Comparison of ENCODE assay signal across 8 cellular contexts in the genomic region with DNA sequence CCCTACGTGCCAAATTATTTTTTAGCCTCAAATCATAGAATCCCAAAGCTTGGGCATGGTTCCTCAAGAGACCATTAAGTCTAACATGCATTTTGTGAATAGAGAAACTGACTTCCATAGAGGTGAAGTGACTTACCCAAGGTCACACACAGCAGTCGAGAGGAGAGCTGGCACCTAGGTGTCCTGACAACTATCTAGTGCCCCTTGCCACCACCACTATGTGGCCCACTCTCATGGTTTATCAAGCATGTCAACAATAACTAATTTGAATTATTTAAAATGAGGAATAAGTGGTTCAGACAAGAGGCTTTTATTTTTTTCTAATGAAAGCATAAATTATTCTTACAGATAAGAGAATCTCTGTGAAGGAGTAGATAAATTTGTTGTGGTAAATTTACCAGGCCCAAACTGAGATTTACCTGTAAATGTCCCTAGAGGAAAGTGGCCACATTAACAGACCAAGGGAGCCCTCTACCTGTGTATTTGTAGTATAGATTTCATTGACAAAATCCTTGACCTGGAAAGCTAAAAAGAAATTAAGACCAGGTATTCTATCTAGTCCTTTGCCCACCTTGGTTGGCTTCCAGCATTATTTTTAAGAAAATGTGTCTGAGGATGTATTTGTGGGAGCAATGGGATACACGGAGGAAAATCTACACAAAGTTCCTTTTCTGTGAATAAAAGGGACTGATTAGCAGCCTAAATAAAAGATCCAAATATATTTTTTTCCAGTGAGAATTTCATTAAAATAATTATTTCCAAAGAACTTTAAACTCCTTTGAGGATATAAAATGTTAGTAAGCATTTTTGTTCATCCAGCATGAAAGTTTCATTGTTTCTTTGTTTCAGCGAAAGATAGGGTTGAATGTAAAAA. TPM values are rescaled to one million over a fixed set of nuclear protein-coding genes. Genes with fewer than 3 reads are reported as not detected.
DNase-seq lines count a peak whose midpoint lies in the region; ATAC-seq and TF ChIP-seq lines count a peak whose summit lies in the region.

No MANE protein-coding gene starts in this region.

- intact Hi-C loops in upper lobe of right lung (cut with DNase I), result loop anchor here (10.0 kb wide), 1 partner anchor 359 kb away; no protein-coding TSS in a partner anchor

- H3K36me3 ChIP-seq in upper lobe of right lung, result no peaks in the 10 kb centered on the region

- peaks cover 6% of the 10 kb centered on the region for H3K27me3 Mint-ChIP-seq in activated CD8-positive, alpha-beta T cell treated with anti-CD3 and anti-CD28 coated beads, Interleukin-2, amount 10 ng/mL, durations not matched to agents 7 days and 5 days (ENCODE audit: low read depth)

- no peaks in the 10 kb centered on the region for H3K4me1 ChIP-seq in upper lobe of right lung

- no peaks in the 10 kb centered on the region for H3K36me3 Mint-ChIP-seq in activated CD8-positive, alpha-beta T cell treated with anti-CD3 and anti-CD28 coated beads, Interleukin-2, amount 10 ng/mL, durations not matched to agents 7 days and 5 days (ENCODE audit: low read depth)

- H3K9me3 Mint-ChIP-seq in activated CD8-positive, alpha-beta T cell treated with anti-CD3 and anti-CD28 coated beads, Interleukin-2, amount 10 ng/mL, durations not matched to agents 7 days and 5 days (ENCODE audit: insufficient read depth), result no peaks in the 10 kb centered on the region

- H3K4me3 ChIP-seq in LNCaP clone FGC (ENCODE audit: low read depth, low read length) (no peak overlapping the region), upper lobe of right lung (no peak overlapping the region)

- no peaks in the 10 kb centered on the region for H3K4me1 Mint-ChIP-seq in activated CD8-positive, alpha-beta T cell treated with anti-CD3 and anti-CD28 coated beads, Interleukin-2, amount 10 ng/mL, durations not matched to agents 7 days and 5 days (ENCODE audit: low read depth)

- H3K4me3 Mint-ChIP-seq in activated CD8-positive, alpha-beta T cell treated with anti-CD3 and anti-CD28 coated beads, Interleukin-2, amount 10 ng/mL, durations not matched to agents 7 days and 5 days, result no peak overlapping the region

- no peaks in the 10 kb centered on the region for H3K9me3 ChIP-seq in upper lobe of right lung

- peak; percentile 55 for ATAC-seq in activated CD8-positive, alpha-beta T cell treated with anti-CD3 and anti-CD28 coated beads, Interleukin-2, amount 10 ng/mL, durations not matched to agents 7 days and 5 days
- ATAC-seq in upper lobe of right lung (peak; percentile 53), GM21529 (IDR thresholded peaks at IDR 0.05; ENCODE audit: unreplicated experiment) (no peak)

- CTCF ChIA-PET in activated CD8-positive, alpha-beta T cell treated with anti-CD3 and anti-CD28 coated beads, Interleukin-2, amount 10 ng/mL, durations not matched to agents 7 days and 5 days (lab: Charles Lee), result interaction anchor here (0.7 to 3.8 kb wide), 26 partner anchors 9 to 399 kb away, joined by 3 to 55 read pairs (median 3); no protein-coding TSS in a partner anchor

- no peak overlapping the region for H3K27ac ChIP-seq in upper lobe of right lung

- H3K27ac Mint-ChIP-seq in activated CD8-positive, alpha-beta T cell treated with anti-CD3 and anti-CD28 coated beads, Interleukin-2, amount 10 ng/mL, durations not matched to agents 7 days and 5 days, result no peak overlapping the region

- peak; percentile 12 for DNase-seq in activated CD8-positive, alpha-beta memory T cell treated with anti-CD3 and anti-CD28 coated beads, Interleukin-2, amount 50 U/mL, for 1 hour (ENCODE audit: extremely low read depth)
- no peak for DNase-seq in activated CD8-positive, alpha-beta memory T cell treated with anti-CD3 and anti-CD28 coated beads for 24 hours
- peak; percentile 28 for DNase-seq in LNCaP clone FGC (ENCODE audit: low read depth)
- DNase-seq in activated CD8-positive, alpha-beta T cell treated with anti-CD3 and anti-CD28 coated beads, Interleukin-2, amount 10 ng/mL, durations not matched to agents 7 days and 5 days, result peak; percentile 45
- DNase-seq in inferior parietal cortex (ENCODE audit: extremely low spot score), result peak; percentile 22
- DNase-seq in upper lobe of right lung, result no peak
- DNase-seq in activated naive CD4-positive, alpha-beta T cell treated with Interleukin-2 at 50 U/mL for 16 hours, result no peak

- H3K27me3 ChIP-seq in upper lobe of right lung, result no peaks in the 10 kb centered on the region

- TF ChIP-seq CTCF in LNCaP clone FGC (IDR thresholded peaks at IDR 0.05; ENCODE audit: control insufficient read depth, extremely low read depth, insufficient read depth) (peak; percentile 55), upper lobe of right lung (IDR thresholded peaks at IDR 0.05) (peak; percentile 57)

- POLR2A ChIA-PET in activated CD8-positive, alpha-beta T cell treated with anti-CD3 and anti-CD28 coated beads, Interleukin-2, amount 10 ng/mL, durations not matched to agents 7 days and 5 days (lab: Charles Lee), result no interaction called here

RNA-seq across cellular contexts. Expression of a gene that starts 49.1 kb away (rescaled TPM):
- total RNA-seq in activated CD8-positive, alpha-beta T cell treated with anti-CD3 and anti-CD28 coated beads, Interleukin-2, amount 10 ng/mL, durations not matched to agents 7 days and 5 days, result 1 to 10 TPM in 1 of 2 experiments, under 1 TPM in 1; 0.97 to 2.2 TPM
- 0.93 TPM for total RNA-seq in upper lobe of right lung

RNA-seq across cellular contexts. Expression of a gene that starts 49.3 kb away (rescaled TPM):
- 10 to 100 TPM; 57.2 TPM for total RNA-seq in activated CD8-positive, alpha-beta T cell treated with anti-CD3 and anti-CD28 coated beads, Interleukin-2, amount 10 ng/mL, durations not matched to agents 7 days and 5 days
- total RNA-seq in upper lobe of right lung, result 26.6 TPM

Comparison
In these comparisons a context has a peak if more than half of its experiments do, and no peak if none do; other contexts are left out.
1. DNase-seq: peak in activated CD8-positive, alpha-beta memory T cell treated with anti-CD3 and anti-CD28 coated beads, Interleukin-2, amount 50 U/mL, for 1 hour (single experiment), LNCaP clone FGC (single experiment), activated CD8-positive, alpha-beta T cell treated with anti-CD3 and anti-CD28 coated beads, Interleukin-2, amount 10 ng/mL, durations not matched to agents 7 days and 5 days (single experiment) and inferior parietal cortex (single experiment); none in activated CD8-positive, alpha-beta memory T cell treated with anti-CD3 and anti-CD28 coated beads for 24 hours (single experiment), upper lobe of right lung (single experiment) and activated naive CD4-positive, alpha-beta T cell treated with Interleukin-2 at 50 U/mL for 16 hours (single experiment).